Comparison of ENCODE assay signal across 7 cellular contexts in the genomic region with DNA sequence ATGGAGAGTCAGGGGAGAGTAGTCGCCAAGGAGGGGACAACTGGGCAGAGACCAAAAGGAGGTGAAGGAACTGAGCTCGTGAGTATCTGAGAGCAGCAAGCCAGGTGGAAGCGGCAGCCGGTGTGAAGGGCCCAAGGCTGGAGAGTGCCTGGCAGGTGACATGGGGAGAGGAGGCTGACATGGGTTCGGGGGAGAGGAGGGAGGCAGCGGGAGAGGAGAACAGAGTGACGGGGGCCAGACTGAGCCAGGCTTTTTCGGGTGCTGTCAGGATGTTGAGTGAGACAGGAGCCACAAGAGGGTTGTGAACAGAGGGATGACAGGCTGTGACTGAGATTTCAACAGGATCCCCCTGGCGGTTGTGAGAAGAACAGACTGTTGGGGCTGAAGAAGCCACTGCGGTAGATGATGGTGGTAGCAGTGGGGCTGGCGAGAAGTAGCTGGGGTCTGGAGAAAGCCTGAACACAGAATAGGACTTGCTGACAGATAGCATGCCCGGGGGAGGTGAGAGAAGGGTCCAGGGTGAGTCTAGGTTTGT. TPM values are rescaled to one million over a fixed set of nuclear protein-coding genes. Genes with fewer than 3 reads are reported as not detected.
DNase-seq lines count a peak whose midpoint lies in the region; ATAC-seq lines count a peak whose summit lies in the region.
"Had no signal": no experiment of that assay in that cellular context is flagged by ENCODE, and none has a peak within 500 bp of the region (broad histone marks: within the 10 kb centered on the region; RNA-seq: fewer than 3 reads in every experiment).

No MANE protein-coding gene starts in this region.

- DNase-seq in ELR (ENCODE audit: low read depth) (peak; percentile 64), RPMI7951 (ENCODE audit: low read depth) (peak; percentile 19), hepatic stellate cell (ENCODE audit: low spot score) (peak; percentile 67), activated gamma-delta T cell (lab: John Stamatoyannopoulos, UW) (no peak), NCI-H1436 (lab: John Stamatoyannopoulos, UW) (no peak)
- DNase-seq: gastrocnemius medialis had no signal

- ATAC-seq in GM18907 (IDR thresholded peaks at IDR 0.05; ENCODE audit: unreplicated experiment) = no peak

RNA-seq across cellular contexts. Expression of a gene that starts 5.7 kb away (rescaled TPM):
- 39.0 and 44.8 TPM in 2 replicates for total RNA-seq in RPMI7951 (2014; rRNA removed; shearing (Covaris generic))

RNA-seq across cellular contexts. Expression of a gene that starts 14.4 kb away (rescaled TPM):
- total RNA-seq in RPMI7951 (2014; rRNA removed; shearing (Covaris generic)) = 372 and 401 TPM in 2 replicates

RNA-seq across cellular contexts. Expression of a gene that starts 14.9 kb away (rescaled TPM):
- 0.10 and 0.12 TPM in 2 replicates for total RNA-seq in RPMI7951 (2014; rRNA removed; shearing (Covaris generic))

RNA-seq across cellular contexts. Expression of a gene that starts 25.0 kb away (rescaled TPM):
- total RNA-seq in RPMI7951 (2014; rRNA removed; shearing (Covaris generic)) = 0.12 and 0.20 TPM in 2 replicates

Comparison
In these comparisons a context has a peak if more than half of its experiments do, and no peak if none do; other contexts are left out.
1. DNase-seq: peak in ELR (single experiment), RPMI7951 (single experiment) and hepatic stellate cell (single experiment); none in activated gamma-delta T cell (single experiment) and NCI-H1436 (single experiment).